17 cellular contexts compared by ENCODE assay signal in genomic region chr1:9258629-9259028, GRCh38.
"Had no signal": no experiment of that assay in that cellular context is flagged by ENCODE, and none has a peak within 500 bp of the region (broad histone marks: within the 10 kb centered on the region; RNA-seq: fewer than 3 reads in every experiment).

No MANE protein-coding gene starts in this region.

- H3K4me3 ChIP-seq: colonic mucosa, gastroesophageal sphincter, ovary, tibial nerve had no signal

- H3K27me3 ChIP-seq: colonic mucosa, gastroesophageal sphincter, ovary, tibial nerve had no signal

- H3K4me3 Mint-ChIP-seq: brain; central memory CD8-positive, alpha-beta T cell; stimulated activated memory B cell treated with anti-CD40 and anti-IgM and Interleukin-4, amounts not matched to agents 10 μg/mL and 1 μg/mL and 100 μg/mL, for 72 hours; T-helper 1 cell treated with Interleukin-12 subunit alpha and Interleukin-12 subunit beta and Interleukin-4 antibody, amounts not matched to agents 30 μg/mL and 1 μg/mL, for 36 hours had no signal

- H3K27ac Mint-ChIP-seq: brain; stimulated activated memory B cell treated with anti-CD40 and anti-IgM and Interleukin-4, amounts not matched to agents 10 μg/mL and 1 μg/mL and 100 μg/mL, for 72 hours had no signal

- H3K36me3 ChIP-seq: colonic mucosa, ovary had no signal

- H3K9me3 Mint-ChIP-seq: central memory CD8-positive, alpha-beta T cell; immature natural killer cell had no signal

- DNase-seq: activated CD4-positive, alpha-beta T cell treated with anti-CD3 and anti-CD28 coated beads for 1 hour; activated CD4-positive, alpha-beta T cell treated with anti-CD3 and anti-CD28 coated beads, Interleukin-2, amount 50 U/mL, for 48 hours; activated naive CD4-positive, alpha-beta T cell; colonic mucosa; immature natural killer cell; left ventricle myocardium superior; naive thymus-derived CD4-positive, alpha-beta T cell; stimulated activated CD4-positive, alpha-beta T cell treated with anti-CD3 and anti-CD28 coated beads, Interleukin-4, amount 100 ng/mL, for 24 hours had no signal

- H3K27ac ChIP-seq: colonic mucosa, gastroesophageal sphincter, ovary, tibial nerve, VCaP had no signal

- ATAC-seq: esophagus mucosa; gastroesophageal sphincter; left ventricle myocardium superior; naive thymus-derived CD4-positive, alpha-beta T cell; stimulated activated memory B cell treated with anti-CD40 and anti-IgM and Interleukin-4, amounts not matched to agents 10 μg/mL and 1 μg/mL and 100 μg/mL, for 72 hours had no signal

- H3K27me3 Mint-ChIP-seq: brain; central memory CD8-positive, alpha-beta T cell; naive thymus-derived CD4-positive, alpha-beta T cell; stimulated activated memory B cell treated with anti-CD40 and anti-IgM and Interleukin-4, amounts not matched to agents 10 μg/mL and 1 μg/mL and 100 μg/mL, for 72 hours had no signal

- H3K9me3 ChIP-seq: colonic mucosa, gastroesophageal sphincter, ovary, tibial nerve had no signal

- H3K4me1 ChIP-seq: colonic mucosa had no signal
